ENCODE assay signal across 1 cellular context in the genomic region with DNA sequence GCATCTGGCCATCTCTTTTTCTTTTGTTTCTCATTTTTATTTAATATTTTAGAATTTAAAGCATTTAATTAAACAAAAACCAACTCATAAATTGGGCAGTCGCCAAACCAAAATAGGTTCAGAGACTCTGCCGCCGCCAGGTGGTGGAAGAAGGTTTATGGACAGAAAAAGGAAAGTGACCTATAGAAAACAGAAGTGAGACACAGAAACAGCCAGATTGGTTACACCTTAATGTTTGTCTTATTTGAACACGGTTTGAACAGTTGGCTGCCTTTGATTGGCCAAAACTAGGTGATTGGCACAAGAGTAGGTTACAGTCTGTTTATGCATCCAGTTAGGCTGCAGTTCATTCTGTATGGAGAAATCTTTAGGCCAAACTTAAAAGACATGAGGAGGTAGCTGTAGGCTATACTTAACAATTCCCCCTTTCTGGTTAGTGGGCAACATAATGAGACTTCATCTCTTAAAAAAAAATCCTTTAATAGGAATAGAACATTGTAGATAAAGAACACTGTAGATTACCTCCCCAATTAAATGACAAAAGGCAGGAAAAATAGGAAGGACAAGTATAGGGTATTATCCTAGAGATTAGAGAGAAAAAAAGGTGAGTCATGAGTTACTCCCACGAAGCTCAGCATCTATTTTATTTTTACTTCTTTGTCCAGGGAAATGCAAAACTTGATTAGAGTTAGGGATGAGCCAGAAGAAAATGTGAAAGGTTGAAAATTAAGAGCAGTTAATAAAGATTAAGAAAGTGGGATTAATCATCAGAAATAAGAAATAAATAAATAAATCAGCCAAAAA.
TF ChIP-seq lines count a peak whose summit lies in the region.

No MANE protein-coding gene starts in this region.

TF ChIP-seq in K562, 482 proteins besides CTCF, POLR2A, EP300 and RAD21 (continued from another document):
- TF ChIP-seq, protein P1, sequence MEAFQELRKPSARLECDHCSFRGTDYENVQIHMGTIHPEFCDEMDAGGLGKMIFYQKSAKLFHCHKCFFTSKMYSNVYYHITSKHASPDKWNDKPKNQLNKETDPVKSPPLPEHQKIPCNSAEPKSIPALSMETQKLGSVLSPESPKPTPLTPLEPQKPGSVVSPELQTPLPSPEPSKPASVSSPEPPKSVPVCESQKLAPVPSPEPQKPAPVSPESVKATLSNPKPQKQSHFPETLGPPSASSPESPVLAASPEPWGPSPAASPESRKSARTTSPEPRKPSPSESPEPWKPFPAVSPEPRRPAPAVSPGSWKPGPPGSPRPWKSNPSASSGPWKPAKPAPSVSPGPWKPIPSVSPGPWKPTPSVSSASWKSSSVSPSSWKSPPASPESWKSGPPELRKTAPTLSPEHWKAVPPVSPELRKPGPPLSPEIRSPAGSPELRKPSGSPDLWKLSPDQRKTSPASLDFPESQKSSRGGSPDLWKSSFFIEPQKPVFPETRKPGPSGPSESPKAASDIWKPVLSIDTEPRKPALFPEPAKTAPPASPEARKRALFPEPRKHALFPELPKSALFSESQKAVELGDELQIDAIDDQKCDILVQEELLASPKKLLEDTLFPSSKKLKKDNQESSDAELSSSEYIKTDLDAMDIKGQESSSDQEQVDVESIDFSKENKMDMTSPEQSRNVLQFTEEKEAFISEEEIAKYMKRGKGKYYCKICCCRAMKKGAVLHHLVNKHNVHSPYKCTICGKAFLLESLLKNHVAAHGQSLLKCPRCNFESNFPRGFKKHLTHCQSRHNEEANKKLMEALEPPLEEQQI (IDR thresholded peaks at IDR 0.05): peak; percentile 53; the same call in 1 of the 2 replicates
- TF ChIP-seq, protein P2, sequence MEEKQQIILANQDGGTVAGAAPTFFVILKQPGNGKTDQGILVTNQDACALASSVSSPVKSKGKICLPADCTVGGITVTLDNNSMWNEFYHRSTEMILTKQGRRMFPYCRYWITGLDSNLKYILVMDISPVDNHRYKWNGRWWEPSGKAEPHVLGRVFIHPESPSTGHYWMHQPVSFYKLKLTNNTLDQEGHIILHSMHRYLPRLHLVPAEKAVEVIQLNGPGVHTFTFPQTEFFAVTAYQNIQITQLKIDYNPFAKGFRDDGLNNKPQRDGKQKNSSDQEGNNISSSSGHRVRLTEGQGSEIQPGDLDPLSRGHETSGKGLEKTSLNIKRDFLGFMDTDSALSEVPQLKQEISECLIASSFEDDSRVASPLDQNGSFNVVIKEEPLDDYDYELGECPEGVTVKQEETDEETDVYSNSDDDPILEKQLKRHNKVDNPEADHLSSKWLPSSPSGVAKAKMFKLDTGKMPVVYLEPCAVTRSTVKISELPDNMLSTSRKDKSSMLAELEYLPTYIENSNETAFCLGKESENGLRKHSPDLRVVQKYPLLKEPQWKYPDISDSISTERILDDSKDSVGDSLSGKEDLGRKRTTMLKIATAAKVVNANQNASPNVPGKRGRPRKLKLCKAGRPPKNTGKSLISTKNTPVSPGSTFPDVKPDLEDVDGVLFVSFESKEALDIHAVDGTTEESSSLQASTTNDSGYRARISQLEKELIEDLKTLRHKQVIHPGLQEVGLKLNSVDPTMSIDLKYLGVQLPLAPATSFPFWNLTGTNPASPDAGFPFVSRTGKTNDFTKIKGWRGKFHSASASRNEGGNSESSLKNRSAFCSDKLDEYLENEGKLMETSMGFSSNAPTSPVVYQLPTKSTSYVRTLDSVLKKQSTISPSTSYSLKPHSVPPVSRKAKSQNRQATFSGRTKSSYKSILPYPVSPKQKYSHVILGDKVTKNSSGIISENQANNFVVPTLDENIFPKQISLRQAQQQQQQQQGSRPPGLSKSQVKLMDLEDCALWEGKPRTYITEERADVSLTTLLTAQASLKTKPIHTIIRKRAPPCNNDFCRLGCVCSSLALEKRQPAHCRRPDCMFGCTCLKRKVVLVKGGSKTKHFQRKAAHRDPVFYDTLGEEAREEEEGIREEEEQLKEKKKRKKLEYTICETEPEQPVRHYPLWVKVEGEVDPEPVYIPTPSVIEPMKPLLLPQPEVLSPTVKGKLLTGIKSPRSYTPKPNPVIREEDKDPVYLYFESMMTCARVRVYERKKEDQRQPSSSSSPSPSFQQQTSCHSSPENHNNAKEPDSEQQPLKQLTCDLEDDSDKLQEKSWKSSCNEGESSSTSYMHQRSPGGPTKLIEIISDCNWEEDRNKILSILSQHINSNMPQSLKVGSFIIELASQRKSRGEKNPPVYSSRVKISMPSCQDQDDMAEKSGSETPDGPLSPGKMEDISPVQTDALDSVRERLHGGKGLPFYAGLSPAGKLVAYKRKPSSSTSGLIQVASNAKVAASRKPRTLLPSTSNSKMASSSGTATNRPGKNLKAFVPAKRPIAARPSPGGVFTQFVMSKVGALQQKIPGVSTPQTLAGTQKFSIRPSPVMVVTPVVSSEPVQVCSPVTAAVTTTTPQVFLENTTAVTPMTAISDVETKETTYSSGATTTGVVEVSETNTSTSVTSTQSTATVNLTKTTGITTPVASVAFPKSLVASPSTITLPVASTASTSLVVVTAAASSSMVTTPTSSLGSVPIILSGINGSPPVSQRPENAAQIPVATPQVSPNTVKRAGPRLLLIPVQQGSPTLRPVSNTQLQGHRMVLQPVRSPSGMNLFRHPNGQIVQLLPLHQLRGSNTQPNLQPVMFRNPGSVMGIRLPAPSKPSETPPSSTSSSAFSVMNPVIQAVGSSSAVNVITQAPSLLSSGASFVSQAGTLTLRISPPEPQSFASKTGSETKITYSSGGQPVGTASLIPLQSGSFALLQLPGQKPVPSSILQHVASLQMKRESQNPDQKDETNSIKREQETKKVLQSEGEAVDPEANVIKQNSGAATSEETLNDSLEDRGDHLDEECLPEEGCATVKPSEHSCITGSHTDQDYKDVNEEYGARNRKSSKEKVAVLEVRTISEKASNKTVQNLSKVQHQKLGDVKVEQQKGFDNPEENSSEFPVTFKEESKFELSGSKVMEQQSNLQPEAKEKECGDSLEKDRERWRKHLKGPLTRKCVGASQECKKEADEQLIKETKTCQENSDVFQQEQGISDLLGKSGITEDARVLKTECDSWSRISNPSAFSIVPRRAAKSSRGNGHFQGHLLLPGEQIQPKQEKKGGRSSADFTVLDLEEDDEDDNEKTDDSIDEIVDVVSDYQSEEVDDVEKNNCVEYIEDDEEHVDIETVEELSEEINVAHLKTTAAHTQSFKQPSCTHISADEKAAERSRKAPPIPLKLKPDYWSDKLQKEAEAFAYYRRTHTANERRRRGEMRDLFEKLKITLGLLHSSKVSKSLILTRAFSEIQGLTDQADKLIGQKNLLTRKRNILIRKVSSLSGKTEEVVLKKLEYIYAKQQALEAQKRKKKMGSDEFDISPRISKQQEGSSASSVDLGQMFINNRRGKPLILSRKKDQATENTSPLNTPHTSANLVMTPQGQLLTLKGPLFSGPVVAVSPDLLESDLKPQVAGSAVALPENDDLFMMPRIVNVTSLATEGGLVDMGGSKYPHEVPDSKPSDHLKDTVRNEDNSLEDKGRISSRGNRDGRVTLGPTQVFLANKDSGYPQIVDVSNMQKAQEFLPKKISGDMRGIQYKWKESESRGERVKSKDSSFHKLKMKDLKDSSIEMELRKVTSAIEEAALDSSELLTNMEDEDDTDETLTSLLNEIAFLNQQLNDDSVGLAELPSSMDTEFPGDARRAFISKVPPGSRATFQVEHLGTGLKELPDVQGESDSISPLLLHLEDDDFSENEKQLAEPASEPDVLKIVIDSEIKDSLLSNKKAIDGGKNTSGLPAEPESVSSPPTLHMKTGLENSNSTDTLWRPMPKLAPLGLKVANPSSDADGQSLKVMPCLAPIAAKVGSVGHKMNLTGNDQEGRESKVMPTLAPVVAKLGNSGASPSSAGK (IDR thresholded peaks at IDR 0.05): no peak
- TF ChIP-seq MAFG (tag; conservative IDR thresholded peaks at IDR 0.05): peak; percentile 21; the same call in 1 of the 2 replicates
- TF ChIP-seq IFI16 (CRISPR knock-in tag; IDR thresholded peaks at IDR 0.05): no peak
- TF ChIP-seq USF2 (CRISPR knock-in tag; IDR thresholded peaks at IDR 0.05): no peak
- TF ChIP-seq, protein P3, sequence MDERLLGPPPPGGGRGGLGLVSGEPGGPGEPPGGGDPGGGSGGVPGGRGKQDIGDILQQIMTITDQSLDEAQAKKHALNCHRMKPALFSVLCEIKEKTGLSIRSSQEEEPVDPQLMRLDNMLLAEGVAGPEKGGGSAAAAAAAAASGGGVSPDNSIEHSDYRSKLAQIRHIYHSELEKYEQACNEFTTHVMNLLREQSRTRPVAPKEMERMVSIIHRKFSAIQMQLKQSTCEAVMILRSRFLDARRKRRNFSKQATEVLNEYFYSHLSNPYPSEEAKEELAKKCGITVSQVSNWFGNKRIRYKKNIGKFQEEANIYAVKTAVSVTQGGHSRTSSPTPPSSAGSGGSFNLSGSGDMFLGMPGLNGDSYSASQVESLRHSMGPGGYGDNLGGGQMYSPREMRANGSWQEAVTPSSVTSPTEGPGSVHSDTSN (CRISPR knock-in tag; IDR thresholded peaks at IDR 0.05; ENCODE audit: low read depth): no peak
- TF ChIP-seq, protein P3 (tag; conservative IDR thresholded peaks at IDR 0.05; ENCODE audit: low read depth): 0 out of 2 replicates have a peak, but pooled peaks have one; percentile 20
- no peak for TF ChIP-seq ZFP36 (IDR thresholded peaks at IDR 0.05; ENCODE audit: low read depth, low read length, partially characterized antibody)
- TF ChIP-seq ZNF282 (CRISPR knock-in tag; IDR thresholded peaks at IDR 0.05): no peak
- TF ChIP-seq BHLHE40 (IDR thresholded peaks at IDR 0.05; ENCODE audit: low read length): no peak
- TF ChIP-seq NFE2 (IDR thresholded peaks at IDR 0.05; ENCODE audit: low read depth): no peak
- TF ChIP-seq ZNF174 (CRISPR knock-in tag; IDR thresholded peaks at IDR 0.05): no peak
- TF ChIP-seq FOXA1 (IDR thresholded peaks at IDR 0.05; ENCODE audit: borderline replicate concordance): no peak
TF ChIP-seq in K562: peak in this region for 13.
